In the genomic region with DNA sequence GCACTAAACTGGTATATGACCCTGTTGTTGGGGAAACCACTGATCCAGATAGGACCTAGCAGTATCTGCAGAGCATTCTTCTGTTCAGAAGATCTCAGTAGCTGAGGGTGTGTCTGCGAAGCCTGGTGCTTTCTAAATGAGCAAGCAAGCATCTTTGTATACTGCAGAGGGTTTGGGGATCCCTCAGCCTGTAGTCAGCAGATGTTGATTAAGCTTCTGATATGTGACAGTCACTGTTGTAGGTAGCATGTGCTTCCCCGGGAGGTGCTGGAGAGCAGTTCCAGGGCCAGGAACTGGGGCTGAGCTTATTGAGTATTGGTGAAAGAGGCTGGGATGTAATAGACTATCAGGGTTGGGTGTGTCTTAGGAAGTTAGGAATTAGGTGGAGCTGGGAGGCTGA, we compare ENCODE assay signal across 9 cellular contexts. TPM values are rescaled to one million over a fixed set of nuclear protein-coding genes. Genes with fewer than 3 reads are reported as not detected.
DNase-seq lines count a peak whose midpoint lies in the region; ATAC-seq, FAIRE-seq and TF ChIP-seq lines count a peak whose summit lies in the region.
"Had no signal": no experiment of that assay in that cellular context is flagged by ENCODE, and none has a peak within 500 bp of the region (broad histone marks: within the 10 kb centered on the region; RNA-seq: fewer than 3 reads in every experiment).

No MANE protein-coding gene starts in this region.

- in situ Hi-C loops in Panc1 (cut with HindIII; ENCODE audit: low pct_unique_long_range_greater_than_20kb, low sequenced_read_pairs) (no loop called here), gastrocnemius medialis (cut with MboI; ENCODE audit: low sequenced_read_pairs in 4 of 4) (no loop called here)

- intact Hi-C loops in Panc1 (cut with micrococcal nuclease; ENCODE audit: unreplicated experiment): no loop called here
- intact Hi-C loops in endothelial cell of umbilical vein (cut with micrococcal nuclease): loop anchor here (5.0 kb wide), 1 partner anchor 191 kb away; a partner anchor contains a TSS
- intact Hi-C loops in gastrocnemius medialis (cut with DNase I; ENCODE audit: low total_unique reads): loop anchor here (5.0 kb wide), 2 partner anchors 164 to 384 kb away; a partner anchor contains a TSS
- intact Hi-C loops in sciatic nerve (cut with DNase I): no loop called here

- H4K20me1 ChIP-seq in endothelial cell of umbilical vein (replicated peaks; ENCODE audit: control insufficient read depth, extremely low read depth, insufficient read depth, low read length): no peaks in the 10 kb centered on the region

- H3K9me3 ChIP-seq in Panc1 (ENCODE audit: control insufficient read depth, insufficient read depth, low read depth, low read length): no peaks in the 10 kb centered on the region
- no peaks in the 10 kb centered on the region for H3K9me3 ChIP-seq in endothelial cell of umbilical vein (replicated peaks; ENCODE audit: control insufficient read depth, insufficient read depth, low read length)
- H3K9me3 ChIP-seq in gastrocnemius medialis: no peaks in the 10 kb centered on the region

- H2AFZ ChIP-seq in endothelial cell of umbilical vein (ENCODE audit: low read depth, low read length): no peak overlapping the region

- no peaks in the 10 kb centered on the region for H3K27me3 Mint-ChIP-seq in activated T-cell treated with anti-CD3 and anti-CD28 coated beads, Interleukin-2, amount 50 U/mL, for 4 hours (ENCODE audit: low read depth)

- peaks cover 57% of the 10 kb centered on the region for H3K79me2 ChIP-seq in endothelial cell of umbilical vein (ENCODE audit: control insufficient read depth, insufficient read depth, low read length)

- H3K27me3 ChIP-seq in Panc1 (ENCODE audit: control insufficient read depth, insufficient read depth, low read length) (no peaks in the 10 kb centered on the region), endothelial cell of umbilical vein (ENCODE audit: control insufficient read depth in 2 of 2, insufficient read depth in 2 of 2, low read length in 2 of 2) (no peaks in the 10 kb centered on the region), gastrocnemius medialis (no peaks in the 10 kb centered on the region)

- no peak for ATAC-seq in activated T-cell treated with anti-CD3 and anti-CD28 coated beads, Interleukin-2, amount 50 U/mL, for 4 hours
- ATAC-seq in Panc1: no peak
- no peak for ATAC-seq in gastrocnemius medialis
- no peak for ATAC-seq in GM18502 (IDR thresholded peaks at IDR 0.05; ENCODE audit: poor library complexity, unreplicated experiment)
- ATAC-seq in sciatic nerve: no peak

- no peak for TF ChIP-seq CTCF in Panc1 (IDR thresholded peaks at IDR 0.05)
- no peak for TF ChIP-seq CTCF in endothelial cell of umbilical vein (IDR thresholded peaks at IDR 0.05; ENCODE audit: extremely low read depth in 1 of 2, insufficient read depth in 1 of 2, low read depth in 1 of 2, low read length in 2 of 2)
- no peak for TF ChIP-seq CTCF in gastrocnemius medialis (IDR thresholded peaks at IDR 0.05 in 4 of 5, conservative IDR thresholded peaks at IDR 0.05 in 1 of 5)

- H3K4me1 ChIP-seq in Panc1 (ENCODE audit: control insufficient read depth, insufficient read depth, low read length): peaks cover 15% of the 10 kb centered on the region
- H3K4me1 ChIP-seq in endothelial cell of umbilical vein (ENCODE audit: control insufficient read depth, extremely low read depth, insufficient read depth, low read length): peaks cover 24% of the 10 kb centered on the region
- peaks cover 28 to 30% of the 10 kb centered on the region in 2 donors for H3K4me1 ChIP-seq in gastrocnemius medialis

- POLR2A ChIA-PET in Panc1 (lab: Charles Lee) (interaction anchor here (0.8 kb wide), 1 partner anchor 12 kb away, joined by 3 read pairs; no protein-coding TSS in a partner anchor), endothelial cell of umbilical vein (lab: Charles Lee) (interaction anchor here (0.6 kb wide), 1 partner anchor 116 kb away, joined by 4 read pairs; a partner anchor contains a TSS)

- H3K9me3 Mint-ChIP-seq in activated T-cell treated with anti-CD3 and anti-CD28 coated beads, Interleukin-2, amount 50 U/mL, for 4 hours: no peaks in the 10 kb centered on the region

- H3K4me3 ChIP-seq in Panc1 (ENCODE audit: low read depth in 2 of 2, low read length in 2 of 2): no peak overlapping the region; a peak in 1 of 4 replicates
- H3K4me3 ChIP-seq in endothelial cell of umbilical vein (replicated peaks in 1 of 3; ENCODE audit: insufficient read depth in 1 of 3, low read depth in 1 of 3, low read length in 3 of 3): peak overlapping the region in 1 of 3 experiments; percentile 97
- H3K4me3 ChIP-seq in gastrocnemius medialis: peak overlapping the region in 3 of 4 donors; percentile 76 to 95 (median 92)

- no peak for FAIRE-seq in endothelial cell of umbilical vein (lab: Jason Lieb, UNC)

- H3K9ac ChIP-seq in endothelial cell of umbilical vein (replicated peaks; ENCODE audit: extremely low read depth, insufficient read depth, low read length): no peak overlapping the region

- no peak for DNase-seq in activated T-cell treated with anti-CD3 and anti-CD28 coated beads, Interleukin-2, amount 50 U/mL, for 4 hours
- no peak for DNase-seq in activated T-cell treated with anti-CD3 and anti-CD28 coated beads, Interleukin-2, amount 50 U/mL, for 1 hour
- DNase-seq in Panc1 (ENCODE audit: low read depth, low spot score): no peak
- DNase-seq in endothelial cell of umbilical vein (ENCODE audit: low read depth, low spot score): no peak
- no peak for DNase-seq in gastrocnemius medialis
- DNase-seq in sciatic nerve (ENCODE audit: low spot score): no peak
- no peak for DNase-seq in GOT3 (lab: John Stamatoyannopoulos, UW)
- DNase-seq: WERI-Rb-1 had no signal

- H3K36me3 Mint-ChIP-seq in activated T-cell treated with anti-CD3 and anti-CD28 coated beads, Interleukin-2, amount 50 U/mL, for 4 hours (ENCODE audit: insufficient read depth): peaks cover 7% of the 10 kb centered on the region

- H3K4me1 Mint-ChIP-seq in activated T-cell treated with anti-CD3 and anti-CD28 coated beads, Interleukin-2, amount 50 U/mL, for 4 hours (ENCODE audit: low read depth): peaks cover 55% of the 10 kb centered on the region

- H3K4me2 ChIP-seq in endothelial cell of umbilical vein (ENCODE audit: insufficient read depth, low read length): peak overlapping the region; percentile 96

- H3K36me3 ChIP-seq in Panc1 (ENCODE audit: control insufficient read depth, insufficient read depth, low read length) (peaks cover 4% of the 10 kb centered on the region; the same call in 1 of the 2 replicates), endothelial cell of umbilical vein (ENCODE audit: control insufficient read depth in 2 of 2, extremely low read depth in 1 of 2, insufficient read depth in 2 of 2, low read length in 2 of 2) (peaks cover 2 to 17% of the 10 kb centered on the region in 2 experiments), gastrocnemius medialis (peaks cover 0 to 30% of the 10 kb centered on the region in 2 donors)

- no peaks in the 10 kb centered on the region for H3K9me1 ChIP-seq in endothelial cell of umbilical vein (replicated peaks; ENCODE audit: control insufficient read depth, extremely low read depth, insufficient read depth, low read length)

- CTCF ChIA-PET in Panc1 (lab: Charles Lee) (no interaction called here), endothelial cell of umbilical vein (lab: Charles Lee) (interaction anchor here (1.3 to 2.4 kb wide), 2 partner anchors 21 to 73 kb away, joined by 3 to 9 read pairs; a partner anchor contains a TSS)

- H3K27ac ChIP-seq in Panc1 (ENCODE audit: low read length): peak overlapping the region; percentile 91
- H3K27ac ChIP-seq in endothelial cell of umbilical vein (ENCODE audit: insufficient read depth, low read depth, low read length): no peak overlapping the region
- peak overlapping the region in 3 of 4 donors; percentile 90 to 99 (median 98) for H3K27ac ChIP-seq in gastrocnemius medialis

- peak overlapping the region; percentile 98 for H3K4me3 Mint-ChIP-seq in activated T-cell treated with anti-CD3 and anti-CD28 coated beads, Interleukin-2, amount 50 U/mL, for 4 hours

- dilution Hi-C loops in endothelial cell of umbilical vein (cut with MboI; ENCODE audit: extremely low pct_ligation_motif_present, low sequenced_read_pairs): no loop called here

- BruUV-seq in Panc1 (replicated peaks; lab: Mats Ljungman, UMichigan) (no TSS peak), endothelial cell of umbilical vein (replicated peaks; lab: Mats Ljungman, UMichigan) (no TSS peak)

- TF ChIP-seq POLR2A in endothelial cell of umbilical vein (IDR thresholded peaks at IDR 0.05; ENCODE audit: low read depth, low read length) (no peak), gastrocnemius medialis (IDR thresholded peaks at IDR 0.05) (no peak)

RNA-seq across cellular contexts. Expression of a gene that starts 1.5 kb away (rescaled TPM):
- 10 to 100 TPM; 81.7 to 82.9 (median 82.5) TPM for total RNA-seq in activated T-cell treated with anti-CD3 and anti-CD28 coated beads, Interleukin-2, amount 50 U/mL, for 4 hours
- total RNA-seq in Panc1 (2021; ENCODE audit: unreplicated experiment): 77.4 TPM
- polyA plus RNA-seq in Panc1 (2012; ENCODE audit: insufficient read length): 62.1 TPM
- total RNA-seq in endothelial cell of umbilical vein: 75.8 and 83.8 TPM in 2 replicates
- polyA plus RNA-seq in endothelial cell of umbilical vein: 9.6 and 13.3 TPM in 2 replicates
- 8.2 and 15.8 TPM in 2 replicates for polyA plus RNA-seq in endothelial cell of umbilical vein (2011; cell fraction: cytosol; rRNA removed)
- polyA plus RNA-seq in endothelial cell of umbilical vein (2011; cell fraction: nucleus; rRNA removed): 19.6 and 21.6 TPM in 2 replicates
- polyA plus RNA-seq in endothelial cell of umbilical vein (2012): 47.6 and 56.8 TPM in 2 replicates
- polyA minus RNA-seq in endothelial cell of umbilical vein: 4.8 and 5.2 TPM in 2 replicates
- polyA minus RNA-seq in endothelial cell of umbilical vein (2011; cell fraction: cytosol; rRNA and poly(A)+ RNA removed): 11.4 TPM
- polyA minus RNA-seq in endothelial cell of umbilical vein (2011; cell fraction: nucleus; rRNA and poly(A)+ RNA removed): 4.6 and 8.6 TPM in 2 replicates
- total RNA-seq in gastrocnemius medialis: 10 to 100 TPM; 13.7 to 36.1 (median 32.9) TPM
- total RNA-seq in sciatic nerve: 65.5 TPM

RNA-seq across cellular contexts. Expression of a gene that starts 3.5 kb away (rescaled TPM):
- total RNA-seq in activated T-cell treated with anti-CD3 and anti-CD28 coated beads, Interleukin-2, amount 50 U/mL, for 4 hours: 1 to 10 TPM; 2.3 to 3.8 (median 3.5) TPM
- total RNA-seq in Panc1 (2021; ENCODE audit: unreplicated experiment) (64.4 TPM), endothelial cell of umbilical vein (84.8 and 89.5 TPM in 2 replicates), gastrocnemius medialis (10 to 100 TPM; 12.4 to 26.2 (median 24.2) TPM), sciatic nerve (135 TPM)
- 170 TPM for polyA plus RNA-seq in Panc1 (2012; ENCODE audit: insufficient read length)
- 250 and 329 TPM in 2 replicates for polyA plus RNA-seq in endothelial cell of umbilical vein
- 162 and 238 TPM in 2 replicates for polyA plus RNA-seq in endothelial cell of umbilical vein (2011; cell fraction: cytosol; rRNA removed)
- polyA plus RNA-seq in endothelial cell of umbilical vein (2011; cell fraction: nucleus; rRNA removed): 70.1 and 80.1 TPM in 2 replicates
- 143 and 267 TPM in 2 replicates for polyA plus RNA-seq in endothelial cell of umbilical vein (2012)
- 54.5 and 71.8 TPM in 2 replicates for polyA minus RNA-seq in endothelial cell of umbilical vein
- polyA minus RNA-seq in endothelial cell of umbilical vein (2011; cell fraction: cytosol; rRNA and poly(A)+ RNA removed): 10.2 TPM
- 15.3 and 17.2 TPM in 2 replicates for polyA minus RNA-seq in endothelial cell of umbilical vein (2011; cell fraction: nucleus; rRNA and poly(A)+ RNA removed)

RNA-seq across cellular contexts. Expression of a gene that starts 22.2 kb away (rescaled TPM):
- 100 to 1,000 TPM; 140 to 160 (median 148) TPM for total RNA-seq in activated T-cell treated with anti-CD3 and anti-CD28 coated beads, Interleukin-2, amount 50 U/mL, for 4 hours
- 109 TPM for total RNA-seq in Panc1 (2021; ENCODE audit: unreplicated experiment)
- 176 TPM for polyA plus RNA-seq in Panc1 (2012; ENCODE audit: insufficient read length)
- total RNA-seq in endothelial cell of umbilical vein: 73.5 and 79.1 TPM in 2 replicates
- polyA plus RNA-seq in endothelial cell of umbilical vein: 64.8 and 92.1 TPM in 2 replicates
- 52.6 and 62.7 TPM in 2 replicates for polyA plus RNA-seq in endothelial cell of umbilical vein (2011; cell fraction: cytosol; rRNA removed)
- polyA plus RNA-seq in endothelial cell of umbilical vein (2011; cell fraction: nucleus; rRNA removed): 119 and 141 TPM in 2 replicates
- 78.7 and 85.0 TPM in 2 replicates for polyA plus RNA-seq in endothelial cell of umbilical vein (2012)
- 27.8 and 36.0 TPM in 2 replicates for polyA minus RNA-seq in endothelial cell of umbilical vein
- polyA minus RNA-seq in endothelial cell of umbilical vein (2011; cell fraction: cytosol; rRNA and poly(A)+ RNA removed): 46.0 TPM
- 14.4 and 22.8 TPM in 2 replicates for polyA minus RNA-seq in endothelial cell of umbilical vein (2011; cell fraction: nucleus; rRNA and poly(A)+ RNA removed)
- 10 to 100 TPM; 11.0 to 18.6 (median 13.7) TPM for total RNA-seq in gastrocnemius medialis
- 76.7 TPM for total RNA-seq in sciatic nerve

RNA-seq across cellular contexts. Expression of a gene that starts 22.3 kb away (rescaled TPM):
- total RNA-seq in activated T-cell treated with anti-CD3 and anti-CD28 coated beads, Interleukin-2, amount 50 U/mL, for 4 hours: 10 to 100 TPM; 64.6 to 71.2 (median 71.1) TPM
- 69.6 TPM for total RNA-seq in Panc1 (2021; ENCODE audit: unreplicated experiment)
- 59.0 TPM for polyA plus RNA-seq in Panc1 (2012; ENCODE audit: insufficient read length)
- 52.4 and 58.5 TPM in 2 replicates for total RNA-seq in endothelial cell of umbilical vein
- polyA plus RNA-seq in endothelial cell of umbilical vein: 49.8 and 62.2 TPM in 2 replicates
- 41.3 and 48.3 TPM in 2 replicates for polyA plus RNA-seq in endothelial cell of umbilical vein (2011; cell fraction: cytosol; rRNA removed)
- 21.9 and 25.4 TPM in 2 replicates for polyA plus RNA-seq in endothelial cell of umbilical vein (2011; cell fraction: nucleus; rRNA removed)
- 39.3 and 46.4 TPM in 2 replicates for polyA plus RNA-seq in endothelial cell of umbilical vein (2012)
- polyA minus RNA-seq in endothelial cell of umbilical vein: 9.3 and 16.3 TPM in 2 replicates
- polyA minus RNA-seq in endothelial cell of umbilical vein (2011; cell fraction: cytosol; rRNA and poly(A)+ RNA removed): 19.5 TPM
- 5.0 and 5.1 TPM in 2 replicates for polyA minus RNA-seq in endothelial cell of umbilical vein (2011; cell fraction: nucleus; rRNA and poly(A)+ RNA removed)
- 10 to 100 TPM; 10.7 to 12.9 (median 11.8) TPM for total RNA-seq in gastrocnemius medialis
- total RNA-seq in sciatic nerve: 11.5 TPM

RNA-seq across cellular contexts. Expression of a gene that starts 33.6 kb away (rescaled TPM):
- 100 to 1,000 TPM; 692 to 815 (median 725) TPM for total RNA-seq in activated T-cell treated with anti-CD3 and anti-CD28 coated beads, Interleukin-2, amount 50 U/mL, for 4 hours
- total RNA-seq in Panc1 (2021; ENCODE audit: unreplicated experiment): 219 TPM
- 317 TPM for polyA plus RNA-seq in Panc1 (2012; ENCODE audit: insufficient read length)
- 234 and 242 TPM in 2 replicates for total RNA-seq in endothelial cell of umbilical vein
- polyA plus RNA-seq in endothelial cell of umbilical vein: 542 and 599 TPM in 2 replicates
- polyA plus RNA-seq in endothelial cell of umbilical vein (2011; cell fraction: cytosol; rRNA removed): 446 and 459 TPM in 2 replicates
- 318 and 339 TPM in 2 replicates for polyA plus RNA-seq in endothelial cell of umbilical vein (2011; cell fraction: nucleus; rRNA removed)
- 240 and 285 TPM in 2 replicates for polyA plus RNA-seq in endothelial cell of umbilical vein (2012)
- 384 and 465 TPM in 2 replicates for polyA minus RNA-seq in endothelial cell of umbilical vein
- 163 TPM for polyA minus RNA-seq in endothelial cell of umbilical vein (2011; cell fraction: cytosol; rRNA and poly(A)+ RNA removed)
- polyA minus RNA-seq in endothelial cell of umbilical vein (2011; cell fraction: nucleus; rRNA and poly(A)+ RNA removed): 97.3 and 127 TPM in 2 replicates
- total RNA-seq in gastrocnemius medialis: 100 to 1,000 TPM; 190 to 242 (median 229) TPM
- 103 TPM for total RNA-seq in sciatic nerve

Comparison
In these comparisons a context has a peak if more than half of its experiments do, and no peak if none do; other contexts are left out.
1. H3K4me3 ChIP-seq: peak in gastrocnemius medialis (3 of 4); none in Panc1 (0 of 2).
2. intact Hi-C loops: an anchor here in endothelial cell of umbilical vein (5.0 kb wide) and gastrocnemius medialis (5.0 kb wide); none called in Panc1 and sciatic nerve.